In genomic region chr3:22608093-22608492, GRCh38 we compare ENCODE assay signal across 31 cellular contexts.
"Had no signal": no experiment of that assay in that cellular context is flagged by ENCODE, and none has a peak within 500 bp of the region (broad histone marks: within the 10 kb centered on the region; RNA-seq: fewer than 3 reads in every experiment).

No MANE protein-coding gene starts in this region.

- H3K36me3 ChIP-seq: adrenal gland, brain microvascular endothelial cell, breast epithelium had no signal

- ATAC-seq: activated CD8-positive, alpha-beta T cell treated with anti-CD3 and anti-CD28 coated beads, Interleukin-2, amount 10 ng/mL, durations not matched to agents 7 days and 5 days; activated naive CD4-positive, alpha-beta T cell treated with anti-CD3 and anti-CD28 coated beads, Interleukin-2, amount 50 U/mL, for 72 hours; activated T-cell treated with anti-CD3 and anti-CD28 coated beads, Interleukin-2, amount 50 U/mL, for 4 hours; activated T-cell treated with anti-CD3 and anti-CD28 coated beads, Interleukin-2, amount 50 U/mL, for 72 hours; activated T-helper 17 cell treated with anti-CD3 and anti-CD28 coated beads, Interleukin-2, amount 50 U/mL, for 72 hours; body of pancreas had no signal

- H3K9me3 ChIP-seq: adrenal gland, body of pancreas, breast epithelium had no signal

- H3K4me1 ChIP-seq: adrenal gland, body of pancreas, breast epithelium had no signal

- H3K4me3 ChIP-seq: adrenal gland, body of pancreas, breast epithelium had no signal

- H3K27me3 ChIP-seq: adrenal gland, body of pancreas, brain microvascular endothelial cell, breast epithelium had no signal

- DNase-seq: activated B cell treated with CpG ODN at 0.5 μM for 24 hours; activated CD4-positive, alpha-beta memory T cell treated with anti-CD3 and anti-CD28 coated beads, Interleukin-2, amount 10 ng/mL, durations not matched to agents 7 days and 5 days; activated CD4-positive, alpha-beta T cell treated with anti-CD3 and anti-CD28 coated beads for 4 hours; activated CD4-positive, alpha-beta T cell treated with anti-CD3 and anti-CD28 coated beads, Interleukin-2, amount 10 ng/mL, durations not matched to agents 7 days and 5 days; activated CD4-positive, alpha-beta T cell treated with anti-CD3 and anti-CD28 coated beads, Interleukin-2, amount 50 U/mL, for 48 hours; activated CD4-positive, CD25-positive, alpha-beta regulatory T cell treated with anti-CD3 and anti-CD28 coated beads, Interleukin-2, amount 50 U/mL, for 72 hours; activated CD8-positive, alpha-beta memory T cell treated with anti-CD3 and anti-CD28 coated beads, Interleukin-2, amount 50 U/mL, for 4 hours; activated CD8-positive, alpha-beta T cell treated with anti-CD3 and anti-CD28 coated beads, Interleukin-2, amount 10 ng/mL, durations not matched to agents 7 days and 5 days; activated effector memory CD4-positive, alpha-beta T cell treated with anti-CD3 and anti-CD28 coated beads, Interleukin-2, amount 50 U/mL, for 16 hours; activated gamma-delta T cell treated with Interleukin-2 at 50 U/mL for 16 hours; activated naive CD4-positive, alpha-beta T cell; activated naive CD4-positive, alpha-beta T cell treated with anti-CD3 and anti-CD28 coated beads for 36 hours; activated naive CD4-positive, alpha-beta T cell treated with anti-CD3 and anti-CD28 coated beads, Interleukin-2, amount 50 U/mL, for 16 hours; activated naive CD8-positive, alpha-beta T cell treated with anti-CD3 and anti-CD28 coated beads for 36 hours; activated T-cell treated with anti-CD3 and anti-CD28 coated beads for 4 hours; activated T-cell treated with anti-CD3 and anti-CD28 coated beads, Interleukin-2, amount 50 U/mL, for 1 hour; activated T-cell treated with anti-CD3 and anti-CD28 coated beads, Interleukin-2, amount 50 U/mL, for 4 hours; activated T-cell treated with anti-CD3 and anti-CD28 coated beads, Interleukin-2, amount 50 U/mL, for 72 hours; adrenal gland; amniotic stem cell; aorta; body of pancreas; brain microvascular endothelial cell; central memory CD4-positive, alpha-beta T cell; T-helper 1 cell; T-helper 2 cell; T-helper 9 cell had no signal

- H3K27ac ChIP-seq: adrenal gland, body of pancreas, brain microvascular endothelial cell, breast epithelium, VCaP had no signal
